In the genomic region with DNA sequence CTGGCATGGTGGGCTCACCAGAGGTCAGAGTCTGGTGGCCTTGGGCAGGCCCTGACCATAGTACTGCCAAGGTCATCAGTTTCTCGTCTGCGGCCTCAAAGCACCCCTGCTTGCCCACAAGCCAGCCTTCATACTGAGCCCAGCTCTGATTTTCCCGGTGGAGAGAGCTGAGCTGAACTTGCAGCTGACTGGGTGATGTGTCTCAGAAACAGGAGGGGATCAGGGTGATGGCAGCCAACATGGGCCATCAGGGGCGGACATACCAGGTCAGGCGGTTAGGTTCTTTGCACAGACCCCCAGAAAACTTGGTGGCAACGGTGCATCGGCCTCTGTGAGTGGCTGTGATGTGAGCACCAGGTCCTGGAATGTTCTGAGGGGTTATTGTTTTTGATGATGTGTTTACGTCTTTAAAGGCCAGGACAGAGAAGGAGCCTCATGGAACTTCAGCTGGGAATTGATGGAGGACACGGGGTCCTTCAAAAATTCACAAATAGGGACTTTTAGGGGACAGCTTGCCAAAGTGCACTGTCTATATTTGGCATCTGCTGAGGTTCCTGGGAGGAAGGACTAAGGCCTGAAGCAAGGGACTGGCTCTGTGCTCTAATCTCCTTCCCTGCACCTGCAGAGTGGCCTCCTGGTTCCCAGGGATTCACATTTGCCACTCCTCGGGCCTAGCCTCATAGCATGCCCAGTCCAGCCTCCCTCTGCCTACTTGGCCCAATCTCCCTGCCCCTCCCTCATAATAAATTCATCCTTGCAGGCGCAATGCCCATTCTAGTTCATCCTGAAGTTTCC, we compare ENCODE assay signal across 24 cellular contexts.
DNase-seq lines count a peak whose midpoint lies in the region; ATAC-seq, FAIRE-seq and TF ChIP-seq lines count a peak whose summit lies in the region.
"Had no signal": no experiment of that assay in that cellular context is flagged by ENCODE, and none has a peak within 500 bp of the region (broad histone marks: within the 10 kb centered on the region; RNA-seq: fewer than 3 reads in every experiment).

No MANE protein-coding gene starts in this region.

- no peak overlapping the region for H3K9ac ChIP-seq in kidney (ENCODE audit: low read length in 2 of 2)

- TF ChIP-seq CTCF in bronchial epithelial cell (IDR thresholded peaks at IDR 0.05; ENCODE audit: insufficient read depth, low read length, severe bottlenecking) = no peak
- TF ChIP-seq CTCF in kidney (IDR thresholded peaks at IDR 0.05; ENCODE audit: borderline replicate concordance, extremely low read depth, insufficient read depth) = no peak
- TF ChIP-seq CTCF in upper lobe of right lung (IDR thresholded peaks at IDR 0.05) = no peak

- DNase-seq in activated naive CD4-positive, alpha-beta T cell treated with anti-CD3 and anti-CD28 coated beads for 36 hours = no peak
- no peak for DNase-seq in activated naive CD4-positive, alpha-beta T cell treated with anti-CD3 and anti-CD28 coated beads, Interleukin-2, amount 50 U/mL, for 16 hours
- DNase-seq in bronchial epithelial cell (ENCODE audit: low read depth) (no peak), kidney (peak; percentile 49), upper lobe of right lung (peak; percentile 19), DMS 273 treated with DMSO at 0.1 percent for 48 hours (lab: John Stamatoyannopoulos, UW) (no peak), iPS-NIHi11 (ENCODE audit: low spot score) (no peak), Ammon's horn (ENCODE audit: low spot score) (no peak)
- DNase-seq: ACHN; Calu3; HCEC 1CT; IMR-90; KG1; MM.1S; NCI-H2029; NCI-H446 treated with DMSO at 0.1 percent for 48 hours; NCI-H526; NCI-H82; NK-92 treated with Interleukin-12 subunit alpha and Interleukin-12 subunit beta, amount 100 ng/mL, for 24 hours; PC-9; SHP77 had no signal

- H3K9me3 ChIP-seq in kidney (ENCODE audit: control insufficient read depth in 1 of 2, low read length in 2 of 2) (no peaks in the 10 kb centered on the region), upper lobe of right lung (no peaks in the 10 kb centered on the region)

- FAIRE-seq in bronchial epithelial cell (lab: Jason Lieb, UNC) (peak; percentile 94), kidney (lab: Jason Lieb, UNC) (no peak)
- FAIRE-seq: G401.6, H1 had no signal

- CTCF ChIA-PET in activated naive CD4-positive, alpha-beta T cell treated with anti-CD3 and anti-CD28 coated beads for 36 hours (lab: Charles Lee) = no interaction called here

- no peaks in the 10 kb centered on the region for H3K9me3 Mint-ChIP-seq in activated naive CD4-positive, alpha-beta T cell treated with anti-CD3 and anti-CD28 coated beads for 36 hours

- H3K4me1 ChIP-seq in kidney (ENCODE audit: control insufficient read depth in 1 of 2, insufficient read depth in 1 of 2, low read depth in 1 of 2, low read length in 2 of 2) = peaks cover 0 to 9% of the 10 kb centered on the region in 2 donors
- peaks cover 11% of the 10 kb centered on the region for H3K4me1 ChIP-seq in upper lobe of right lung

- no peaks in the 10 kb centered on the region for H3K36me3 Mint-ChIP-seq in activated naive CD4-positive, alpha-beta T cell treated with anti-CD3 and anti-CD28 coated beads for 36 hours (ENCODE audit: low read depth)

- intact Hi-C loops in activated naive CD4-positive, alpha-beta T cell treated with anti-CD3 and anti-CD28 coated beads for 36 hours (cut with micrococcal nuclease) = no loop called here
- intact Hi-C loops in kidney (cut with DNase I) (no loop called here), upper lobe of right lung (cut with DNase I) (no loop called here)

- H3K4me3 Mint-ChIP-seq in activated naive CD4-positive, alpha-beta T cell treated with anti-CD3 and anti-CD28 coated beads for 36 hours = no peak overlapping the region

- H3K27me3 Mint-ChIP-seq in activated naive CD4-positive, alpha-beta T cell treated with anti-CD3 and anti-CD28 coated beads for 36 hours (ENCODE audit: low read depth) = peaks cover 19% of the 10 kb centered on the region

- H3K4me3 ChIP-seq in bronchial epithelial cell (ENCODE audit: low read depth, low read length) (no peak overlapping the region), kidney (ENCODE audit: low read length in 2 of 2) (no peak overlapping the region), upper lobe of right lung (no peak overlapping the region)
- H3K4me3 ChIP-seq: PC-9 had no signal

- no peak for ATAC-seq in upper lobe of right lung

- no peaks in the 10 kb centered on the region for H3K27me3 ChIP-seq in bronchial epithelial cell (ENCODE audit: control insufficient read depth, insufficient read depth, low read length)
- H3K27me3 ChIP-seq in upper lobe of right lung = peaks cover 38% of the 10 kb centered on the region

- H3K4me1 Mint-ChIP-seq in activated naive CD4-positive, alpha-beta T cell treated with anti-CD3 and anti-CD28 coated beads for 36 hours (ENCODE audit: low read depth) = peaks cover 10% of the 10 kb centered on the region

- peak overlapping the region; percentile 26 for H3K27ac Mint-ChIP-seq in activated naive CD4-positive, alpha-beta T cell treated with anti-CD3 and anti-CD28 coated beads for 36 hours

- no peaks in the 10 kb centered on the region for H3K36me3 ChIP-seq in bronchial epithelial cell (ENCODE audit: control insufficient read depth, insufficient read depth, low read length)
- no peaks in the 10 kb centered on the region for H3K36me3 ChIP-seq in kidney (ENCODE audit: control insufficient read depth in 1 of 2, insufficient read depth in 2 of 2, low read length in 2 of 2)
- no peaks in the 10 kb centered on the region for H3K36me3 ChIP-seq in upper lobe of right lung

- H3K27ac ChIP-seq in kidney (ENCODE audit: low read depth in 2 of 2, low read length in 2 of 2) = no peak overlapping the region
- no peak overlapping the region for H3K27ac ChIP-seq in upper lobe of right lung
- H3K27ac ChIP-seq: 22Rv1, PC-9 had no signal

Comparison
In these comparisons a context has a peak if more than half of its experiments do, and no peak if none do; other contexts are left out.
1. DNase-seq: peak in kidney (single experiment) and upper lobe of right lung (single experiment); none in activated naive CD4-positive, alpha-beta T cell treated with anti-CD3 and anti-CD28 coated beads for 36 hours (single experiment), activated naive CD4-positive, alpha-beta T cell treated with anti-CD3 and anti-CD28 coated beads, Interleukin-2, amount 50 U/mL, for 16 hours (single experiment), bronchial epithelial cell (single experiment), DMS 273 treated with DMSO at 0.1 percent for 48 hours (single experiment), iPS-NIHi11 (single experiment) and Ammon's horn (single experiment).